Comparison of ENCODE assay signal across 17 cellular contexts in genomic region chr4:139281212-139281611, GRCh38. TPM values are rescaled to one million over a fixed set of nuclear protein-coding genes. Genes with fewer than 3 reads are reported as not detected.
DNase-seq lines count a peak whose midpoint lies in the region; ATAC-seq, FAIRE-seq and TF ChIP-seq lines count a peak whose summit lies in the region.
"Had no signal": no experiment of that assay in that cellular context is flagged by ENCODE, and none has a peak within 500 bp of the region (broad histone marks: within the 10 kb centered on the region; RNA-seq: fewer than 3 reads in every experiment).

No MANE protein-coding gene starts in this region.

- H3K4me3 ChIP-seq in A549 (no peak overlapping the region), HCT116 (replicated peaks in 1 of 2; ENCODE audit: low read depth in 1 of 2, low read length in 2 of 2) (no peak overlapping the region), SJCRH30 (peak overlapping the region; percentile 63; the same call in 1 of the 2 replicates)
- H3K4me3 ChIP-seq: lung, SJSA1 had no signal

- no peaks in the 10 kb centered on the region for H3K9me2 ChIP-seq in HCT116 (ENCODE audit: insufficient read depth)

- no peak overlapping the region for H3K4me2 ChIP-seq in A549
- no peak overlapping the region for H3K4me2 ChIP-seq in HCT116 (ENCODE audit: low read length)

- H3K36me3 ChIP-seq in HCT116 (ENCODE audit: control insufficient read depth in 1 of 2, insufficient read depth in 2 of 2, low read length in 2 of 2) (no peaks in the 10 kb centered on the region), SJCRH30 (no peaks in the 10 kb centered on the region)
- H3K36me3 ChIP-seq: SJSA1 had no signal

- no TSS peak for BruUV-seq in HCT116 (replicated peaks; lab: Mats Ljungman, UMichigan)

- ATAC-seq in A549 (peak in 1 of 2 experiments; percentile 41; a peak in 2 of 6 replicates), HCT116 (no peak)
- ATAC-seq: WTC11 had no signal

- CTCF ChIA-PET in A549 (lab: Yijun Ruan, JAX) (interaction anchor here (1.4 to 1.6 kb wide), 2 partner anchors 11 to 14 kb away, joined by 3 to 4 read pairs; no protein-coding TSS in a partner anchor), HCT116 (lab: Charles Lee) (interaction anchor here (1.4 kb wide), 1 partner anchor 251 kb away, joined by 6 read pairs; no protein-coding TSS in a partner anchor)

- no peaks in the 10 kb centered on the region for H3K36me3 Mint-ChIP-seq in glutamatergic neuron (ENCODE audit: unreplicated experiment)
- peaks cover 22% of the 10 kb centered on the region for H3K36me3 Mint-ChIP-seq in activated T-helper 2 cell treated with anti-CD3 and anti-CD28 coated beads, Interferon-gamma antibody, Interleukin-2, Interleukin-4, amounts not matched to agents 10 μg/mL and 5 μg/mL and 100 μg/mL, durations not matched to agents 14 hours and 24 hours and 36 hours (ENCODE audit: low read depth)

- WGBS in A549 (ENCODE audit: missing lambda C conversion rate): 39% methylated on average over 2 of the region's 2 CpGs

- H3K4me1 ChIP-seq in A549 (0 out of 3 replicates have a peak, but pooled peaks cover 3% of the 10 kb centered on the region), HCT116 (ENCODE audit: control insufficient read depth in 1 of 2, insufficient read depth in 2 of 2, low read length in 2 of 2) (no peaks in the 10 kb centered on the region), SJCRH30 (peaks cover 10% of the 10 kb centered on the region)
- H3K4me1 ChIP-seq: parathyroid adenoma, SJSA1 had no signal

- TF ChIP-seq EP300 in A549 (IDR thresholded peaks at IDR 0.05): no peak

- no peak overlapping the region for H2AFZ ChIP-seq in HCT116 (ENCODE audit: low read depth, low read length, poor library complexity, severe bottlenecking)
- H2AFZ ChIP-seq: parathyroid adenoma had no signal

- peak overlapping the region; percentile 52 for H3K4me3 Mint-ChIP-seq in glutamatergic neuron (ENCODE audit: unreplicated experiment)
- no peak overlapping the region for H3K4me3 Mint-ChIP-seq in activated T-helper 2 cell treated with anti-CD3 and anti-CD28 coated beads, Interferon-gamma antibody, Interleukin-2, Interleukin-4, amounts not matched to agents 10 μg/mL and 5 μg/mL and 100 μg/mL, durations not matched to agents 14 hours and 24 hours and 36 hours (ENCODE audit: low read depth)

- POLR2A ChIA-PET in A549 (lab: Yijun Ruan, JAX): no interaction called here
- POLR2A ChIA-PET in HCT116 (lab: Charles Lee): no interaction called here

- peaks cover 6% of the 10 kb centered on the region for H3K27me3 Mint-ChIP-seq in glutamatergic neuron (ENCODE audit: unreplicated experiment)
- peaks cover 59% of the 10 kb centered on the region for H3K27me3 Mint-ChIP-seq in activated T-helper 2 cell treated with anti-CD3 and anti-CD28 coated beads, Interferon-gamma antibody, Interleukin-2, Interleukin-4, amounts not matched to agents 10 μg/mL and 5 μg/mL and 100 μg/mL, durations not matched to agents 14 hours and 24 hours and 36 hours (ENCODE audit: low read depth)

- H3K79me2 ChIP-seq in HCT116 (ENCODE audit: insufficient read depth, low read length): no peaks in the 10 kb centered on the region
- H3K79me2 ChIP-seq: parathyroid adenoma had no signal

- peak; percentile 14 to 34 for DNase-seq in A549 (ENCODE audit: low read depth in 1 of 2, low spot score in 1 of 2)
- no peak for DNase-seq in HCT116 (ENCODE audit: low read depth, low spot score)
- peak in 1 of 2 experiments; percentile 27 for DNase-seq in SJCRH30
- no peak for DNase-seq in glutamatergic neuron
- no peak for DNase-seq in NCI-H510A treated with DMSO at 0.1 percent for 48 hours (lab: John Stamatoyannopoulos, UW)
- DNase-seq in stimulated activated CD4-positive, alpha-beta T cell treated with anti-CD3 and anti-CD28 coated beads, Interleukin-4, amount 100 ng/mL, for 1 hour: no peak
- DNase-seq in cardiac septum (ENCODE audit: low spot score): no peak
- DNase-seq in activated T-helper 2 cell treated with anti-CD3 and anti-CD28 coated beads, Interferon-gamma antibody, Interleukin-2, Interleukin-4, amounts not matched to agents 10 μg/mL and 5 μg/mL and 100 μg/mL, durations not matched to agents 14 hours and 24 hours and 36 hours (ENCODE audit: low spot score): no peak
- DNase-seq: anterior cingulate cortex; GDM1; hippocampal formation; MV-4-11; stimulated activated naive CD4-positive, alpha-beta T cell treated with Interleukin-2 at 50 U/mL for 16 hours had no signal

- H3K9me3 Mint-ChIP-seq in glutamatergic neuron (ENCODE audit: unreplicated experiment): no peaks in the 10 kb centered on the region
- peaks cover 22% of the 10 kb centered on the region for H3K9me3 Mint-ChIP-seq in activated T-helper 2 cell treated with anti-CD3 and anti-CD28 coated beads, Interferon-gamma antibody, Interleukin-2, Interleukin-4, amounts not matched to agents 10 μg/mL and 5 μg/mL and 100 μg/mL, durations not matched to agents 14 hours and 24 hours and 36 hours

- TF ChIP-seq CTCF in A549 (IDR thresholded peaks at IDR 0.05) (0 out of 3 replicates have a peak, but pooled peaks have one; percentile 13), HCT116 (IDR thresholded peaks at IDR 0.05 in 2 of 3, conservative IDR thresholded peaks at IDR 0.05 in 1 of 3; ENCODE audit: borderline replicate concordance in 1 of 3, insufficient read depth in 1 of 3, low read depth in 2 of 3, low read length in 2 of 3) (peak; percentile 22 to 56 (median 36); a peak in 4 of 6 replicates), glutamatergic neuron (IDR thresholded peaks at IDR 0.05; ENCODE audit: partially characterized antibody, unreplicated experiment) (no peak)

- no peak overlapping the region for H3K27ac Mint-ChIP-seq in glutamatergic neuron (ENCODE audit: unreplicated experiment)
- H3K27ac Mint-ChIP-seq in activated T-helper 2 cell treated with anti-CD3 and anti-CD28 coated beads, Interferon-gamma antibody, Interleukin-2, Interleukin-4, amounts not matched to agents 10 μg/mL and 5 μg/mL and 100 μg/mL, durations not matched to agents 14 hours and 24 hours and 36 hours: no peak overlapping the region
- H3K27ac Mint-ChIP-seq: WTC11 had no signal

- H3K27me3 ChIP-seq in HCT116 (ENCODE audit: insufficient read depth, low read length) (no peaks in the 10 kb centered on the region), SJCRH30 (no peaks in the 10 kb centered on the region)
- H3K27me3 ChIP-seq: SJSA1 had no signal

- H3K9ac ChIP-seq in HCT116 (ENCODE audit: low read length): no peak overlapping the region
- H3K9ac ChIP-seq: parathyroid adenoma had no signal

- no peaks in the 10 kb centered on the region for H4K20me1 ChIP-seq in HCT116 (ENCODE audit: insufficient read depth)

- H3K4me1 Mint-ChIP-seq in glutamatergic neuron (ENCODE audit: low read depth, unreplicated experiment): no peaks in the 10 kb centered on the region
- H3K4me1 Mint-ChIP-seq in activated T-helper 2 cell treated with anti-CD3 and anti-CD28 coated beads, Interferon-gamma antibody, Interleukin-2, Interleukin-4, amounts not matched to agents 10 μg/mL and 5 μg/mL and 100 μg/mL, durations not matched to agents 14 hours and 24 hours and 36 hours (ENCODE audit: low read depth): peaks cover 14% of the 10 kb centered on the region

- RAD21 ChIA-PET in HCT116 (lab: Charles Lee; ENCODE audit: low non-redundant PET in 1 of 2, low total read pairs in 2 of 2, uncharacterized antibody in 2 of 2, unreplicated experiment in 2 of 2): no interaction called here

- H3K27ac ChIP-seq in A549 (no peak overlapping the region), HCT116 (ENCODE audit: low read depth, low read length) (no peak overlapping the region), SJCRH30 (no peak overlapping the region)
- H3K27ac ChIP-seq: parathyroid adenoma, SJSA1 had no signal

- no peak for TF ChIP-seq POLR2A in A549 (IDR thresholded peaks at IDR 0.05; ENCODE audit: low read length)
- no peak for TF ChIP-seq POLR2A in HCT116 (IDR thresholded peaks at IDR 0.05; ENCODE audit: borderline replicate concordance, extremely low read depth, insufficient read depth, insufficient read length)

- H3K9me3 ChIP-seq in A549: no peaks in the 10 kb centered on the region
- H3K9me3 ChIP-seq in HCT116 (ENCODE audit: control insufficient read depth in 1 of 2, insufficient read depth in 1 of 2, low read depth in 1 of 2, low read length in 2 of 2): no peaks in the 10 kb centered on the region
- no peaks in the 10 kb centered on the region for H3K9me3 ChIP-seq in SJCRH30 (replicated peaks)

- TF ChIP-seq RAD21 in A549 (conservative IDR thresholded peaks at IDR 0.05 in 1 of 2, IDR thresholded peaks at IDR 0.05 in 1 of 2) (peak; percentile 28 to 43; a peak in 3 of 5 replicates), HCT116 (IDR thresholded peaks at IDR 0.05; ENCODE audit: low read depth) (peak; percentile 56)

- no peak for FAIRE-seq in A549 (lab: Jason Lieb, UNC)

- intact Hi-C loops in HCT116 (cut with micrococcal nuclease): no loop called here
- intact Hi-C loops in cardiac septum (cut with DNase I): no loop called here
- intact Hi-C loops in activated T-helper 2 cell treated with anti-CD3 and anti-CD28 coated beads, Interferon-gamma antibody, Interleukin-2, Interleukin-4, amounts not matched to agents 10 μg/mL and 5 μg/mL and 100 μg/mL, durations not matched to agents 14 hours and 24 hours and 36 hours (cut with micrococcal nuclease): loop anchor here (2.0 kb wide), 2 partner anchors 14 kb away; no protein-coding TSS in a partner anchor

RNA-seq across cellular contexts. Expression of gene MGARP, which starts 1.2 kb away (rescaled TPM):
- polyA plus RNA-seq in A549 (2011; rRNA removed): 0.86 and 1.4 TPM in 2 replicates
- 0.98 and 1.0 TPM in 2 replicates for polyA plus RNA-seq in A549 (2012; cell fraction: cytosol; rRNA removed)
- 0.34 and 0.37 TPM in 2 replicates for polyA plus RNA-seq in A549 (2012; cell fraction: nucleus; rRNA removed)
- polyA plus RNA-seq in A549 (2017; fragmentation: RNase III; extraction: RNeasy Plus Mini Kit Qiagen cat#74134 plus additional on column Dnase treatment): 1.1 to 1.4 TPM (median 1.1 TPM) in 3 replicates
- polyA minus RNA-seq in A549 (2011; rRNA and poly(A)+ RNA removed): 0.25 TPM in 1 of 2 replicates, not detected in the other
- 0.22 TPM for total RNA-seq in HCT116 (2021; ENCODE audit: unreplicated experiment)
- polyA plus RNA-seq in HCT116 (2012): 0.08 TPM in 1 of 2 replicates, not detected in the other
- total RNA-seq in SJCRH30 (2014; rRNA removed; shearing (Covaris generic)): 22.3 and 27.2 TPM in 2 replicates
- total RNA-seq in glutamatergic neuron (ENCODE audit: unreplicated experiment): 0.69 TPM
- 0.81 TPM for total RNA-seq in cardiac septum
- not detected in 2 replicates for total RNA-seq in activated T-helper 2 cell treated with anti-CD3 and anti-CD28 coated beads, Interferon-gamma antibody, Interleukin-2, Interleukin-4, amounts not matched to agents 10 μg/mL and 5 μg/mL and 100 μg/mL, durations not matched to agents 14 hours and 24 hours and 36 hours

RNA-seq across cellular contexts. Expression of gene NAA15, which starts 20.1 kb away (rescaled TPM):
- polyA plus RNA-seq in A549 (2011; rRNA removed): 33.8 and 45.2 TPM in 2 replicates
- polyA plus RNA-seq in A549 (2012; cell fraction: cytosol; rRNA removed): 4.8 and 5.0 TPM in 2 replicates
- 3.9 and 5.3 TPM in 2 replicates for polyA plus RNA-seq in A549 (2012; cell fraction: nucleus; rRNA removed)
- 29.2 to 35.6 TPM (median 31.7 TPM) in 3 replicates for polyA plus RNA-seq in A549 (2017; fragmentation: RNase III; extraction: RNeasy Plus Mini Kit Qiagen cat#74134 plus additional on column Dnase treatment)
- polyA minus RNA-seq in A549 (2011; rRNA and poly(A)+ RNA removed): 13.4 and 13.6 TPM in 2 replicates
- total RNA-seq in HCT116 (2021; ENCODE audit: unreplicated experiment): 79.7 TPM
- 9.0 and 14.9 TPM in 2 replicates for polyA plus RNA-seq in HCT116 (2012)
- total RNA-seq in SJCRH30 (2014; rRNA removed; shearing (Covaris generic)): 80.3 and 82.0 TPM in 2 replicates
- 44.9 TPM for total RNA-seq in glutamatergic neuron (ENCODE audit: unreplicated experiment)
- 37.9 TPM for total RNA-seq in cardiac septum
- total RNA-seq in activated T-helper 2 cell treated with anti-CD3 and anti-CD28 coated beads, Interferon-gamma antibody, Interleukin-2, Interleukin-4, amounts not matched to agents 10 μg/mL and 5 μg/mL and 100 μg/mL, durations not matched to agents 14 hours and 24 hours and 36 hours: 86.7 and 97.4 TPM in 2 replicates

RNA-seq across cellular contexts. Expression of gene NDUFC1, which starts 21.1 kb away (rescaled TPM):
- 45.7 and 63.3 TPM in 2 replicates for polyA plus RNA-seq in A549 (2011; rRNA removed)
- 52.7 and 58.6 TPM in 2 replicates for polyA plus RNA-seq in A549 (2012; cell fraction: cytosol; rRNA removed)
- polyA plus RNA-seq in A549 (2012; cell fraction: nucleus; rRNA removed): 22.1 and 22.7 TPM in 2 replicates
- 111 to 117 TPM (median 116 TPM) in 3 replicates for polyA plus RNA-seq in A549 (2017; fragmentation: RNase III; extraction: RNeasy Plus Mini Kit Qiagen cat#74134 plus additional on column Dnase treatment)
- polyA minus RNA-seq in A549 (2011; rRNA and poly(A)+ RNA removed): 5.0 and 6.5 TPM in 2 replicates
- total RNA-seq in HCT116 (2021; ENCODE audit: unreplicated experiment): 86.9 TPM
- 78.5 and 96.8 TPM in 2 replicates for polyA plus RNA-seq in HCT116 (2012)
- total RNA-seq in SJCRH30 (2014; rRNA removed; shearing (Covaris generic)): 40.0 and 44.1 TPM in 2 replicates
- 19.4 TPM for total RNA-seq in glutamatergic neuron (ENCODE audit: unreplicated experiment)
- 175 TPM for total RNA-seq in cardiac septum
- total RNA-seq in activated T-helper 2 cell treated with anti-CD3 and anti-CD28 coated beads, Interferon-gamma antibody, Interleukin-2, Interleukin-4, amounts not matched to agents 10 μg/mL and 5 μg/mL and 100 μg/mL, durations not matched to agents 14 hours and 24 hours and 36 hours: 50.9 and 51.4 TPM in 2 replicates

Comparison
In these comparisons a context has a peak if more than half of its experiments do, and no peak if none do; other contexts are left out.
1. DNase-seq: peak in A549 (2 of 2); none in HCT116 (single experiment), glutamatergic neuron (single experiment), NCI-H510A treated with DMSO at 0.1 percent for 48 hours (single experiment), stimulated activated CD4-positive, alpha-beta T cell treated with anti-CD3 and anti-CD28 coated beads, Interleukin-4, amount 100 ng/mL, for 1 hour (single experiment), cardiac septum (single experiment) and activated T-helper 2 cell treated with anti-CD3 and anti-CD28 coated beads, Interferon-gamma antibody, Interleukin-2, Interleukin-4, amounts not matched to agents 10 μg/mL and 5 μg/mL and 100 μg/mL, durations not matched to agents 14 hours and 24 hours and 36 hours (single experiment).
2. RNA of gene MGARP, which starts 1.2 kb away (total RNA-seq): 22.3 to 27.2 TPM in SJCRH30; 0.81 TPM in cardiac septum (single experiment), 0.69 TPM in glutamatergic neuron (single experiment), 0.22 TPM in HCT116 (single experiment) and not detected in activated T-helper 2 cell treated with anti-CD3 and anti-CD28 coated beads, Interferon-gamma antibody, Interleukin-2, Interleukin-4, amounts not matched to agents 10 μg/mL and 5 μg/mL and 100 μg/mL, durations not matched to agents 14 hours and 24 hours and 36 hours; every median in the first group is over 10 times any median in the second.
3. Of the 6 proteins assayed by ChIP-seq in both A549 and HCT116: peak only in A549: none; only in HCT116: none; in both: CTCF and RAD21; in neither: 4.